18 cellular contexts compared by ENCODE assay signal in the genomic region with DNA sequence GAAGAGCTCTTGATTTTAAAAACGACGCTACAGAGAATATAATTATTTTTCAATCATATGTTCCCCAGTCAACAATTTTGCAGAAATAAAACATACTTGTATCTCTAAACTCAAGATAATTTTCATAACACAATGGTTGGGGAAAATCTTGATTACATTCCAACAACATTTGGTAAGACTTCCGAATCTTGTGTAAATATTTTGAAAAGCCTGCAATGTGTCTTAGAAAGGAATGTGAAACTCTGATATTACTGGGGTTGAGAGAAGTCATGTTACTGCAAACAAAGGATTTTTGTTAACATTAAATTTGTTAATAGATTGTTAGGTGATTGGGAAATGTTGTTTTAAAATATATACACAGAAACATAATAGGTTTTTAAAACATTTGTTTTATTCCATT.
DNase-seq lines count a peak whose midpoint lies in the region; ATAC-seq, FAIRE-seq and TF ChIP-seq lines count a peak whose summit lies in the region.
"Had no signal": no experiment of that assay in that cellular context is flagged by ENCODE, and none has a peak within 500 bp of the region (broad histone marks: within the 10 kb centered on the region; RNA-seq: fewer than 3 reads in every experiment).

No MANE protein-coding gene starts in this region.

- intact Hi-C loops in right lobe of liver (cut with DNase I) (no loop called here), HepG2 (cut with micrococcal nuclease; ENCODE audit: unreplicated experiment) (no loop called here), endothelial cell of umbilical vein (cut with micrococcal nuclease) (loop anchor here (1.0 kb wide), 1 partner anchor 281 kb away; no protein-coding TSS in a partner anchor)

- H3K18ac ChIP-seq in mesenchymal stem cell (ENCODE audit: low read depth in 1 of 2, low read length in 2 of 2), result no peak overlapping the region

- H3K4me2 ChIP-seq in HepG2 (ENCODE audit: low read depth, low read length) (no peak overlapping the region), endothelial cell of umbilical vein (ENCODE audit: insufficient read depth, low read length) (peak overlapping the region; percentile 51), mesenchymal stem cell (ENCODE audit: low read length, poor library complexity, severe bottlenecking) (no peak overlapping the region)
- H3K4me2 ChIP-seq: BLaER1 treated with 17β-estradiol and CSF1 and Interleukin-3, amounts not matched to agents 10 nM and 100 nM had no signal

- H2AK5ac ChIP-seq in mesenchymal stem cell (ENCODE audit: low read length, severe bottlenecking), result no peak overlapping the region

- TF ChIP-seq EP300 in HepG2 (IDR thresholded peaks at IDR 0.05; ENCODE audit: low read depth in 2 of 2, low read length in 2 of 2), result no peak
- no peak for TF ChIP-seq EP300 in HepG2 (CRISPR knock-in tag; IDR thresholded peaks at IDR 0.05; ENCODE audit: borderline replicate concordance)

- ATAC-seq in right lobe of liver (peak in 3 of 4 donors; percentile 52 to 62 (median 53)), HepG2 (no peak), GM18861 (IDR thresholded peaks at IDR 0.05; ENCODE audit: unreplicated experiment) (no peak), GM18517 (IDR thresholded peaks at IDR 0.05; ENCODE audit: unreplicated experiment) (no peak)
- ATAC-seq: K562 had no signal

- dilution Hi-C loops in endothelial cell of umbilical vein (cut with MboI; ENCODE audit: extremely low pct_ligation_motif_present, low sequenced_read_pairs), result no loop called here

- H3K4me1 ChIP-seq in right lobe of liver (no peaks in the 10 kb centered on the region), HepG2 (ENCODE audit: insufficient read depth, low read length) (no peaks in the 10 kb centered on the region), endothelial cell of umbilical vein (ENCODE audit: control insufficient read depth, extremely low read depth, insufficient read depth, low read length) (peaks cover 4% of the 10 kb centered on the region), mesenchymal stem cell (ENCODE audit: control insufficient read depth, insufficient read depth, low read depth, low read length) (no peaks in the 10 kb centered on the region)
- H3K4me1 ChIP-seq: BLaER1 treated with 17β-estradiol and CSF1 and Interleukin-3, amounts not matched to agents 10 nM and 100 nM had no signal

- no peak for TF ChIP-seq RAD21 in HepG2 (CRISPR knock-in tag; IDR thresholded peaks at IDR 0.05)

- H3K79me1 ChIP-seq in mesenchymal stem cell (replicated peaks; ENCODE audit: low read length, poor library complexity, severe bottlenecking), result no peaks in the 10 kb centered on the region

- no peaks in the 10 kb centered on the region for H3K9me1 ChIP-seq in endothelial cell of umbilical vein (replicated peaks; ENCODE audit: control insufficient read depth, extremely low read depth, insufficient read depth, low read length)

- DNase-seq in right lobe of liver (no peak), HepG2 (ENCODE audit: low spot score) (no peak), endothelial cell of umbilical vein (ENCODE audit: low read depth, low spot score) (peak; percentile 76), mesenchymal stem cell (peak; percentile 20), NCI-H1694 (lab: John Stamatoyannopoulos, UW) (no peak), NCI-H2081 treated with DMSO at 0.1 percent for 48 hours (lab: John Stamatoyannopoulos, UW) (no peak)
- DNase-seq: 8988T; DMS 273 treated with DMSO at 0.1 percent for 48 hours; HCEC 1CT; NCI-H1092; NCI-H69; NK-92 treated with Interleukin-12 subunit alpha and Interleukin-12 subunit beta, amount 100 ng/mL, for 24 hours; OCI-M1 had no signal

- no peaks in the 10 kb centered on the region for H3K27me3 ChIP-seq in right lobe of liver
- no peaks in the 10 kb centered on the region for H3K27me3 ChIP-seq in HepG2 (ENCODE audit: control insufficient read depth in 1 of 2, insufficient read depth in 2 of 2, low read length in 2 of 2)
- no peaks in the 10 kb centered on the region for H3K27me3 ChIP-seq in endothelial cell of umbilical vein (ENCODE audit: control insufficient read depth in 2 of 2, insufficient read depth in 2 of 2, low read length in 2 of 2)
- H3K27me3 ChIP-seq in mesenchymal stem cell (ENCODE audit: control insufficient read depth in 1 of 2, insufficient read depth in 1 of 2, low read length in 2 of 2), result no peaks in the 10 kb centered on the region

- CTCF ChIA-PET in HepG2 (lab: Yijun Ruan, JAX; ENCODE audit: low intra/inter-chr PET ratio, low total read pairs) (no interaction called here), endothelial cell of umbilical vein (lab: Charles Lee) (no interaction called here)

- BruUV-seq in HepG2 (replicated peaks; lab: Mats Ljungman, UMichigan) (no TSS peak), endothelial cell of umbilical vein (replicated peaks; lab: Mats Ljungman, UMichigan) (no TSS peak)

- H3K36me3 ChIP-seq in right lobe of liver, result no peaks in the 10 kb centered on the region
- H3K36me3 ChIP-seq in HepG2 (replicated peaks in 1 of 2; ENCODE audit: control insufficient read depth in 1 of 2, insufficient read depth in 2 of 2, low read length in 2 of 2), result no peaks in the 10 kb centered on the region
- H3K36me3 ChIP-seq in endothelial cell of umbilical vein (ENCODE audit: control insufficient read depth in 2 of 2, extremely low read depth in 1 of 2, insufficient read depth in 2 of 2, low read length in 2 of 2), result no peaks in the 10 kb centered on the region
- no peaks in the 10 kb centered on the region for H3K36me3 ChIP-seq in mesenchymal stem cell (ENCODE audit: control insufficient read depth in 1 of 2, insufficient read depth in 2 of 2, low read depth in 1 of 2, low read length in 2 of 2)
- H3K36me3 ChIP-seq: BLaER1 treated with 17β-estradiol and CSF1 and Interleukin-3, amounts not matched to agents 10 nM and 100 nM had no signal

- no peak overlapping the region for H2BK15ac ChIP-seq in mesenchymal stem cell (ENCODE audit: low read depth, poor library complexity, severe bottlenecking)

- no peak for FAIRE-seq in HepG2 (lab: Jason Lieb, UNC)
- peak; percentile 87 for FAIRE-seq in endothelial cell of umbilical vein (lab: Jason Lieb, UNC)
- FAIRE-seq: K562 had no signal

- POLR2A ChIA-PET in HepG2 (lab: Yijun Ruan, JAX), result no interaction called here
- POLR2A ChIA-PET in endothelial cell of umbilical vein (lab: Charles Lee), result no interaction called here

- no peak overlapping the region for H2BK120ac ChIP-seq in mesenchymal stem cell (ENCODE audit: low read depth, low read length)

- H3K4me3 ChIP-seq in right lobe of liver (no peak overlapping the region), HepG2 (replicated peaks in 1 of 3; ENCODE audit: insufficient read depth in 1 of 3, low read depth in 2 of 3, low read length in 3 of 3) (no peak overlapping the region), endothelial cell of umbilical vein (replicated peaks in 1 of 3; ENCODE audit: insufficient read depth in 1 of 3, low read depth in 1 of 3, low read length in 3 of 3) (no peak overlapping the region), mesenchymal stem cell (ENCODE audit: insufficient read depth in 1 of 2, low read depth in 1 of 2, low read length in 2 of 2) (no peak overlapping the region)
- H3K4me3 ChIP-seq: BLaER1 treated with 17β-estradiol and CSF1 and Interleukin-3, amounts not matched to agents 10 nM and 100 nM; K562 had no signal

- H3K9me3 ChIP-seq in right lobe of liver (no peaks in the 10 kb centered on the region), HepG2 (ENCODE audit: low read length) (no peaks in the 10 kb centered on the region; the same call in 1 of the 2 replicates), endothelial cell of umbilical vein (replicated peaks; ENCODE audit: control insufficient read depth, insufficient read depth, low read length) (no peaks in the 10 kb centered on the region), mesenchymal stem cell (ENCODE audit: control insufficient read depth, low read length) (no peaks in the 10 kb centered on the region)

- no peak overlapping the region for H2AFZ ChIP-seq in HepG2 (ENCODE audit: low read length)
- no peak overlapping the region for H2AFZ ChIP-seq in endothelial cell of umbilical vein (ENCODE audit: low read depth, low read length)
- no peak overlapping the region for H2AFZ ChIP-seq in mesenchymal stem cell (ENCODE audit: low read depth, low read length)

- TF ChIP-seq POLR2A in right lobe of liver (IDR thresholded peaks at IDR 0.05) (no peak), HepG2 (IDR thresholded peaks at IDR 0.05; ENCODE audit: insufficient read depth in 1 of 2, low read depth in 2 of 2, low read length in 2 of 2) (no peak), endothelial cell of umbilical vein (IDR thresholded peaks at IDR 0.05; ENCODE audit: low read depth, low read length) (no peak)

- H3K27ac ChIP-seq in right lobe of liver (no peak overlapping the region), HepG2 (ENCODE audit: extremely low read length, insufficient read depth, low read length) (no peak overlapping the region), endothelial cell of umbilical vein (ENCODE audit: insufficient read depth, low read depth, low read length) (peak overlapping the region; percentile 55), mesenchymal stem cell (ENCODE audit: low read length, poor library complexity, severe bottlenecking) (no peak overlapping the region)
- H3K27ac ChIP-seq: BLaER1 treated with 17β-estradiol and CSF1 and Interleukin-3, amounts not matched to agents 10 nM and 100 nM; HL-60 had no signal

- TF ChIP-seq CTCF in right lobe of liver (IDR thresholded peaks at IDR 0.05) (no peak), HepG2 (CRISPR knock-in tag; IDR thresholded peaks at IDR 0.05) (no peak), endothelial cell of umbilical vein (IDR thresholded peaks at IDR 0.05; ENCODE audit: extremely low read depth in 1 of 2, insufficient read depth in 1 of 2, low read depth in 1 of 2, low read length in 2 of 2) (no peak)

- no peak overlapping the region for H2BK5ac ChIP-seq in mesenchymal stem cell (ENCODE audit: low read depth, low read length, poor library complexity, severe bottlenecking)

- H3K9ac ChIP-seq in HepG2 (ENCODE audit: insufficient read depth, low read depth, low read length) (no peak overlapping the region), endothelial cell of umbilical vein (replicated peaks; ENCODE audit: extremely low read depth, insufficient read depth, low read length) (peak overlapping the region; percentile 57), mesenchymal stem cell (ENCODE audit: low read length) (no peak overlapping the region)
- H3K9ac ChIP-seq: BLaER1 treated with 17β-estradiol and CSF1 and Interleukin-3, amounts not matched to agents 10 nM and 100 nM had no signal

- no peak overlapping the region for H3K4ac ChIP-seq in mesenchymal stem cell (ENCODE audit: low read depth in 1 of 2, low read length in 2 of 2)

- H4K91ac ChIP-seq in mesenchymal stem cell (ENCODE audit: low read length), result no peak overlapping the region

- H3K79me2 ChIP-seq in HepG2 (ENCODE audit: insufficient read depth, low read length) (no peaks in the 10 kb centered on the region), endothelial cell of umbilical vein (ENCODE audit: control insufficient read depth, insufficient read depth, low read length) (no peaks in the 10 kb centered on the region)

- no peak overlapping the region for H4K8ac ChIP-seq in mesenchymal stem cell (ENCODE audit: low read length)

- no peak overlapping the region for H3K23ac ChIP-seq in mesenchymal stem cell (ENCODE audit: low read length in 2 of 2)

- in situ Hi-C loops in HepG2 (cut with HindIII; ENCODE audit: extremely low pct_ligation_motif_present, low pct_unique_long_range_greater_than_20kb), result no loop called here

- H4K20me1 ChIP-seq in HepG2 (ENCODE audit: insufficient read depth, low read length) (no peaks in the 10 kb centered on the region), endothelial cell of umbilical vein (replicated peaks; ENCODE audit: control insufficient read depth, extremely low read depth, insufficient read depth, low read length) (no peaks in the 10 kb centered on the region)

- no peak overlapping the region for H2BK12ac ChIP-seq in mesenchymal stem cell (ENCODE audit: low read length in 2 of 2)

- H3K14ac ChIP-seq in mesenchymal stem cell (ENCODE audit: low read length in 2 of 2), result no peak overlapping the region

- WGBS in right lobe of liver (ENCODE audit: insufficient coverage, low coverage, low lambda C conversion rate, missing lambda C conversion rate), result 37% methylated on average over 3 of the region's 3 CpGs
- WGBS in HepG2 (ENCODE audit: low lambda C conversion rate), result 57% methylated on average over 3 of the region's 3 CpGs
- no CpG with 5 or more reads among the region's 3 CpGs for WGBS in mesenchymal stem cell

Comparison
In these comparisons a context has a peak if more than half of its experiments do, and no peak if none do; other contexts are left out.
1. ATAC-seq: peak in right lobe of liver (3 of 4); none in HepG2 (single experiment), GM18861 (single experiment) and GM18517 (single experiment).
2. DNase-seq: peak in endothelial cell of umbilical vein (single experiment) and mesenchymal stem cell (single experiment); none in right lobe of liver (0 of 3), HepG2 (single experiment), NCI-H1694 (single experiment) and NCI-H2081 treated with DMSO at 0.1 percent for 48 hours (single experiment).